Comparison of ENCODE assay signal across 9 cellular contexts in the genomic region with DNA sequence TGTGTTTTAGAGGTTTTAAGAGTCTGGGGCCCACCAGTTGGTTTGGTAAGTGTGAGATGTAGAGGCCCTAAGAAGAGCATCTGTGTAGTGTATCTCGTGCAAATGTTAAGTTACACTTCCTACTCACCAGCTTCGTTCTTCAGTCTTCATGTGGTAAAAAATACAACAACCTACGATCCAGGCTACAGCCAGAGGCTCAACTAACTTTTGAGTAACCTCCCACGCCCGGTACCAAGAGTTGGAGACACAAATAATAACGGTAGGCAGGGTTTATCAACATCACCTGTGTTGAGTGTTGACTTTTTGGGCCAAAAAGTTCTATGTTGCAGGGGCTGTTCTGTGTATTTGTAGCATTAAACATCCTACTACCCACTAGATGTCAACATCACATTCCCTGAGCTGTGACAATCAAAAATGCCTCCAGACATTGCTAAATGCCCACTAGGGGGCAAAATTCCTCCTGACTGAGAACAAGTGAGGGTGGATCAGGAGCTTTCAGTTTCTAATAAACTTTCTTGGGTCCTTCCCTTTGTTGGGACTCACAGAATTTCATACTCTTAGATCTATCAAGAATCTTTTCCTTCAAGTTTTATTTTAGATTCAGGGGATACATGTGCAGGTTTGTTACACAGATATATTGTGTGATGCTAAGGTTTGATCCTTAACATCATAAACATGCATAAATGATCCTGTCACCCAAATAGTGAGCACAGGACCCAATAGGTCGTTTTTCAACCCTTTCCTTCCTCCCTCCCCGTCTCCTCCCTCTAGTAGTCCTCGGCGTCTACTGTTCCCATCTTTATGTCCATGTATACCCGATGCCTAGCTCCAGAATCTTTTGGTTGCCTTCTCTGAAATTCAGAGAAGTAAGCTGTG.
DNase-seq lines count a peak whose midpoint lies in the region; ATAC-seq, FAIRE-seq and TF ChIP-seq lines count a peak whose summit lies in the region.
"Had no signal": no experiment of that assay in that cellular context is flagged by ENCODE, and none has a peak within 500 bp of the region (broad histone marks: within the 10 kb centered on the region; RNA-seq: fewer than 3 reads in every experiment).

No MANE protein-coding gene starts in this region.

- DNase-seq in AG09309 (ENCODE audit: low read depth) = peak; percentile 44
- peak; percentile 32 for DNase-seq in GM18507 (ENCODE audit: extremely low spot score, insufficient read length, low read depth)
- peak; percentile 71 to 78 for DNase-seq in NCI-H2081 (lab: John Stamatoyannopoulos, UW)
- peak; percentile 44 for DNase-seq in activated CD4-positive, CD25-positive, alpha-beta regulatory T cell treated with anti-CD3 and anti-CD28 coated beads, Interleukin-2, amount 50 U/mL, for 16 hours (ENCODE audit: low read depth, low spot score)
- DNase-seq in memory B cell (ENCODE audit: low spot score in 2 of 2) = peak; percentile 50 to 66
- peak; percentile 39 for DNase-seq in stimulated activated naive B cell treated with anti-CD40 and anti-IgM and Interleukin-4, amounts not matched to agents 10 μg/mL and 1 μg/mL and 100 μg/mL, for 72 hours

- ATAC-seq in HG02938 (IDR thresholded peaks at IDR 0.05; ENCODE audit: unreplicated experiment) = peak; percentile 92
- peak; percentile 98 for ATAC-seq in memory B cell (ENCODE audit: low read depth)
- peak; percentile 95 to 96 for ATAC-seq in stimulated activated naive B cell treated with anti-CD40 and anti-IgM and Interleukin-4, amounts not matched to agents 10 μg/mL and 1 μg/mL and 100 μg/mL, for 72 hours (replicated peaks)

- H3K4me3 ChIP-seq in AG09309 (ENCODE audit: control insufficient read depth, low read depth, low read length) (no peak overlapping the region), duodenal mucosa (ENCODE audit: low read depth in 1 of 2, low read length in 2 of 2) (peak overlapping the region; percentile 50 to 55)
- H3K4me3 ChIP-seq: SK-N-MC had no signal

- no peaks in the 10 kb centered on the region for H3K27me3 Mint-ChIP-seq in memory B cell
- no peaks in the 10 kb centered on the region for H3K27me3 Mint-ChIP-seq in stimulated activated naive B cell treated with anti-CD40 and anti-IgM and Interleukin-4, amounts not matched to agents 10 μg/mL and 1 μg/mL and 100 μg/mL, for 72 hours

- no peaks in the 10 kb centered on the region for H3K27me3 ChIP-seq in duodenal mucosa (ENCODE audit: control insufficient read depth in 1 of 2, insufficient read depth in 2 of 2, low read length in 2 of 2)

- FAIRE-seq in GM18507 (lab: Jason Lieb, UNC) = peak; percentile 94

- H3K36me3 ChIP-seq in duodenal mucosa (ENCODE audit: control insufficient read depth in 1 of 2, insufficient read depth in 2 of 2, low read length in 2 of 2) = no peaks in the 10 kb centered on the region

- peaks cover 0 to 6% of the 10 kb centered on the region in 2 donors for H3K9me3 ChIP-seq in duodenal mucosa (ENCODE audit: control insufficient read depth in 1 of 2, low read length in 2 of 2)

- H3K36me3 Mint-ChIP-seq in memory B cell = no peaks in the 10 kb centered on the region
- H3K36me3 Mint-ChIP-seq in stimulated activated naive B cell treated with anti-CD40 and anti-IgM and Interleukin-4, amounts not matched to agents 10 μg/mL and 1 μg/mL and 100 μg/mL, for 72 hours = no peaks in the 10 kb centered on the region

- H3K27ac ChIP-seq in duodenal mucosa (ENCODE audit: low read depth, low read length) = no peak overlapping the region
- H3K27ac ChIP-seq: SK-N-MC had no signal

- H3K4me1 Mint-ChIP-seq in memory B cell = peaks cover 8% of the 10 kb centered on the region
- H3K4me1 Mint-ChIP-seq in stimulated activated naive B cell treated with anti-CD40 and anti-IgM and Interleukin-4, amounts not matched to agents 10 μg/mL and 1 μg/mL and 100 μg/mL, for 72 hours = peaks cover 6 to 17% of the 10 kb centered on the region in 2 donors

- peak overlapping the region; percentile 63 for H3K4me3 Mint-ChIP-seq in memory B cell
- H3K4me3 Mint-ChIP-seq in stimulated activated naive B cell treated with anti-CD40 and anti-IgM and Interleukin-4, amounts not matched to agents 10 μg/mL and 1 μg/mL and 100 μg/mL, for 72 hours = peak overlapping the region; percentile 64 to 66

- TF ChIP-seq CTCF in AG09309 (IDR thresholded peaks at IDR 0.05; ENCODE audit: control insufficient read depth, insufficient read depth, low read depth, low read length, missing control alignments) = peak; percentile 83

- no peaks in the 10 kb centered on the region for H3K9me3 Mint-ChIP-seq in memory B cell
- H3K9me3 Mint-ChIP-seq in stimulated activated naive B cell treated with anti-CD40 and anti-IgM and Interleukin-4, amounts not matched to agents 10 μg/mL and 1 μg/mL and 100 μg/mL, for 72 hours = no peaks in the 10 kb centered on the region

- peaks cover 7 to 30% of the 10 kb centered on the region in 2 donors for H3K4me1 ChIP-seq in duodenal mucosa (ENCODE audit: control insufficient read depth in 1 of 2, insufficient read depth in 2 of 2, low read length in 2 of 2)

- H3K27ac Mint-ChIP-seq in memory B cell = peak overlapping the region; percentile 78
- H3K27ac Mint-ChIP-seq in stimulated activated naive B cell treated with anti-CD40 and anti-IgM and Interleukin-4, amounts not matched to agents 10 μg/mL and 1 μg/mL and 100 μg/mL, for 72 hours = no peak overlapping the region

- no peak overlapping the region for H3K9ac ChIP-seq in duodenal mucosa (ENCODE audit: low read depth in 1 of 2, low read length in 2 of 2)
